1 cellular context compared by ENCODE assay signal in genomic region chr7:2209146-2209960, GRCh38.
TF ChIP-seq lines count a peak whose summit lies in the region.

No MANE protein-coding gene starts in this region.

TF ChIP-seq in GM12878, 131 proteins besides CTCF, POLR2A, EP300 and RAD21 (continued from another document):
- TF ChIP-seq RELB (IDR thresholded peaks at IDR 0.05; ENCODE audit: low read depth) (peak; percentile 55; the same call in 1 of the 2 replicates), FOXM1 (IDR thresholded peaks at IDR 0.05; ENCODE audit: low read depth, low read length) (peak; percentile 84; the same call in 1 of the 2 replicates), HCFC1 (IDR thresholded peaks at IDR 0.05; ENCODE audit: low read length) (no peak), BHLHE40 (IDR thresholded peaks at IDR 0.05; ENCODE audit: borderline replicate concordance in 1 of 2, low read depth in 2 of 2, low read length in 1 of 2) (peak; percentile 71 to 76; a peak in 3 of 4 replicates), NFYA (IDR thresholded peaks at IDR 0.05; ENCODE audit: borderline replicate concordance, low read depth, low read length) (no peak), CUX1 (IDR thresholded peaks at IDR 0.05; ENCODE audit: insufficient replicate concordance, low read depth, low read length) (no peak), NFIC (IDR thresholded peaks at IDR 0.05; ENCODE audit: low read depth, low read length) (peak; percentile 72; the same call in 1 of the 2 replicates), SMARCA5 (IDR thresholded peaks at IDR 0.05) (0 out of 2 replicates have a peak, but pooled peaks have one; percentile 53), TCF3 (IDR thresholded peaks at IDR 0.05; ENCODE audit: borderline replicate concordance, insufficient read depth, low read depth, low read length) (0 out of 2 replicates have a peak, but pooled peaks have one; percentile 22), RBBP5 (conservative IDR thresholded peaks at IDR 0.05) (no peak), NR2F1 (conservative IDR thresholded peaks at IDR 0.05) (0 out of 2 replicates have a peak, but pooled peaks have one; percentile 21), ZBTB11 (CRISPR knock-in tag; IDR thresholded peaks at IDR 0.05) (no peak), ZNF24 (IDR thresholded peaks at IDR 0.05) (0 out of 2 replicates have a peak, but pooled peaks have one; percentile 11), STAT3 (IDR thresholded peaks at IDR 0.05; ENCODE audit: low read depth, low read length) (no peak), IKZF2 (IDR thresholded peaks at IDR 0.05) (peak in 1 of 2 experiments; percentile 50; a peak in 2 of 4 replicates), ZBED1 (IDR thresholded peaks at IDR 0.05; ENCODE audit: borderline replicate concordance) (peak; percentile 99), MEF2B (IDR thresholded peaks at IDR 0.05; ENCODE audit: partially characterized antibody, poor library complexity, severe bottlenecking) (peak; percentile 85), MTA2 (IDR thresholded peaks at IDR 0.05; ENCODE audit: low read depth) (peak; percentile 57; the same call in 1 of the 2 replicates), NBN (IDR thresholded peaks at IDR 0.05) (peak; percentile 50; the same call in 1 of the 2 replicates), TCF12 (IDR thresholded peaks at IDR 0.05; ENCODE audit: low read depth, low read length) (no peak), MXI1 (IDR thresholded peaks at IDR 0.05; ENCODE audit: low read depth, low read length) (no peak), POU2F2 (IDR thresholded peaks at IDR 0.05; ENCODE audit: borderline replicate concordance, low read depth, low read length) (0 out of 3 replicates have a peak, but pooled peaks have one; percentile 48), ZNF384 (IDR thresholded peaks at IDR 0.05; ENCODE audit: borderline replicate concordance, low read depth, low read length) (no peak)
